18 cellular contexts compared by ENCODE assay signal in genomic region chr12:68453278-68453677, GRCh38.
DNase-seq lines count a peak whose midpoint lies in the region; ATAC-seq, FAIRE-seq and TF ChIP-seq lines count a peak whose summit lies in the region.
"Had no signal": no experiment of that assay in that cellular context is flagged by ENCODE, and none has a peak within 500 bp of the region (broad histone marks: within the 10 kb centered on the region; RNA-seq: fewer than 3 reads in every experiment).

No MANE protein-coding gene starts in this region.

- no peaks in the 10 kb centered on the region for H3K27me3 Mint-ChIP-seq in activated naive CD4-positive, alpha-beta T cell treated with anti-CD3 and anti-CD28 coated beads, Interleukin-2, amount 50 U/mL, for 24 hours
- no peaks in the 10 kb centered on the region for H3K27me3 Mint-ChIP-seq in activated T-helper 17 cell treated with anti-CD3 and anti-CD28 coated beads, Interleukin-2, amount 50 U/mL, for 72 hours

- peak; percentile 28 for FAIRE-seq in GM12891 (lab: Jason Lieb, UNC)
- FAIRE-seq: GM18507, HepG2, RCC 7860 had no signal

- ATAC-seq in activated T-helper 17 cell treated with anti-CD3 and anti-CD28 coated beads, Interleukin-2, amount 50 U/mL, for 72 hours (replicated peaks), result no peak
- ATAC-seq in stimulated activated effector memory CD8-positive, alpha-beta T cell treated with anti-CD3 and anti-CD28 coated beads, Interleukin-12 subunit alpha, Interleukin-12 subunit beta, amount 100 ng/mL, for 72 hours, result no peak
- ATAC-seq: HepG2 had no signal

- H3K4me3 Mint-ChIP-seq in activated naive CD4-positive, alpha-beta T cell treated with anti-CD3 and anti-CD28 coated beads, Interleukin-2, amount 50 U/mL, for 24 hours, result no peak overlapping the region
- peak overlapping the region; percentile 63 for H3K4me3 Mint-ChIP-seq in activated T-helper 17 cell treated with anti-CD3 and anti-CD28 coated beads, Interleukin-2, amount 50 U/mL, for 72 hours
- peak overlapping the region; percentile 46 for H3K4me3 Mint-ChIP-seq in stimulated activated effector memory CD8-positive, alpha-beta T cell treated with anti-CD3 and anti-CD28 coated beads, Interleukin-12 subunit alpha, Interleukin-12 subunit beta, amount 100 ng/mL, for 72 hours
- H3K4me3 Mint-ChIP-seq: H9 had no signal

- H3K36me3 Mint-ChIP-seq in activated naive CD4-positive, alpha-beta T cell treated with anti-CD3 and anti-CD28 coated beads, Interleukin-2, amount 50 U/mL, for 24 hours, result no peaks in the 10 kb centered on the region
- H3K36me3 Mint-ChIP-seq in activated T-helper 17 cell treated with anti-CD3 and anti-CD28 coated beads, Interleukin-2, amount 50 U/mL, for 72 hours (ENCODE audit: low read depth), result peaks cover 11% of the 10 kb centered on the region
- peaks cover 15% of the 10 kb centered on the region for H3K36me3 Mint-ChIP-seq in stimulated activated effector memory CD8-positive, alpha-beta T cell treated with anti-CD3 and anti-CD28 coated beads, Interleukin-12 subunit alpha, Interleukin-12 subunit beta, amount 100 ng/mL, for 72 hours

- peak overlapping the region; percentile 73 for H3K27ac Mint-ChIP-seq in activated naive CD4-positive, alpha-beta T cell treated with anti-CD3 and anti-CD28 coated beads, Interleukin-2, amount 50 U/mL, for 24 hours
- peak overlapping the region; percentile 94 for H3K27ac Mint-ChIP-seq in activated T-helper 17 cell treated with anti-CD3 and anti-CD28 coated beads, Interleukin-2, amount 50 U/mL, for 72 hours
- peak overlapping the region; percentile 95 for H3K27ac Mint-ChIP-seq in stimulated activated effector memory CD8-positive, alpha-beta T cell treated with anti-CD3 and anti-CD28 coated beads, Interleukin-12 subunit alpha, Interleukin-12 subunit beta, amount 100 ng/mL, for 72 hours
- H3K27ac Mint-ChIP-seq: H9 had no signal

- no peak for DNase-seq in activated naive CD4-positive, alpha-beta T cell treated with Interleukin-2 at 50 U/mL for 16 hours
- DNase-seq in GM12891 (ENCODE audit: insufficient read length, low spot score) (no peak), GOT3 (lab: John Stamatoyannopoulos, UW) (no peak), AG08395 (ENCODE audit: low spot score) (no peak)
- DNase-seq in stimulated activated effector memory CD8-positive, alpha-beta T cell treated with anti-CD3 and anti-CD28 coated beads, Interleukin-12 subunit alpha, Interleukin-12 subunit beta, amount 100 ng/mL, for 72 hours (ENCODE audit: low spot score in 2 of 2), result no peak
- DNase-seq: Caco-2, DMS53, H9, Karpas-422, NCI-H1105 treated with DMSO at 0.1 percent for 48 hours, NCI-H187, NCI-H2171, SHP77 had no signal

- H3K9me3 Mint-ChIP-seq in activated naive CD4-positive, alpha-beta T cell treated with anti-CD3 and anti-CD28 coated beads, Interleukin-2, amount 50 U/mL, for 24 hours, result no peaks in the 10 kb centered on the region
- no peaks in the 10 kb centered on the region for H3K9me3 Mint-ChIP-seq in activated T-helper 17 cell treated with anti-CD3 and anti-CD28 coated beads, Interleukin-2, amount 50 U/mL, for 72 hours
- peaks cover 6% of the 10 kb centered on the region for H3K9me3 Mint-ChIP-seq in stimulated activated effector memory CD8-positive, alpha-beta T cell treated with anti-CD3 and anti-CD28 coated beads, Interleukin-12 subunit alpha, Interleukin-12 subunit beta, amount 100 ng/mL, for 72 hours

- peaks cover 90% of the 10 kb centered on the region for H3K4me1 Mint-ChIP-seq in activated naive CD4-positive, alpha-beta T cell treated with anti-CD3 and anti-CD28 coated beads, Interleukin-2, amount 50 U/mL, for 24 hours
- H3K4me1 Mint-ChIP-seq in activated T-helper 17 cell treated with anti-CD3 and anti-CD28 coated beads, Interleukin-2, amount 50 U/mL, for 72 hours, result peaks cover 57% of the 10 kb centered on the region
- peaks cover 83% of the 10 kb centered on the region for H3K4me1 Mint-ChIP-seq in stimulated activated effector memory CD8-positive, alpha-beta T cell treated with anti-CD3 and anti-CD28 coated beads, Interleukin-12 subunit alpha, Interleukin-12 subunit beta, amount 100 ng/mL, for 72 hours

- TF ChIP-seq POLR2A in GM12891 (IDR thresholded peaks at IDR 0.05; ENCODE audit: low read depth, low read length), result no peak

TF ChIP-seq in GM12891, 5 proteins besides CTCF, POLR2A, EP300 and RAD21:
- TF ChIP-seq TAF1 (IDR thresholded peaks at IDR 0.05; ENCODE audit: low read depth, low read length), result no peak
- TF ChIP-seq PAX5 (IDR thresholded peaks at IDR 0.05; ENCODE audit: insufficient read depth, low read length, severe bottlenecking), result no peak
- no peak for TF ChIP-seq POU2F2 (IDR thresholded peaks at IDR 0.05; ENCODE audit: low read depth, low read length)
- no peak for TF ChIP-seq SPI1 (IDR thresholded peaks at IDR 0.05; ENCODE audit: low read depth, low read length)
- TF ChIP-seq POLR2AphosphoS5 (IDR thresholded peaks at IDR 0.05; ENCODE audit: low read depth, low read length), result no peak
